ENCODE assay signal across 28 cellular contexts in the genomic region with DNA sequence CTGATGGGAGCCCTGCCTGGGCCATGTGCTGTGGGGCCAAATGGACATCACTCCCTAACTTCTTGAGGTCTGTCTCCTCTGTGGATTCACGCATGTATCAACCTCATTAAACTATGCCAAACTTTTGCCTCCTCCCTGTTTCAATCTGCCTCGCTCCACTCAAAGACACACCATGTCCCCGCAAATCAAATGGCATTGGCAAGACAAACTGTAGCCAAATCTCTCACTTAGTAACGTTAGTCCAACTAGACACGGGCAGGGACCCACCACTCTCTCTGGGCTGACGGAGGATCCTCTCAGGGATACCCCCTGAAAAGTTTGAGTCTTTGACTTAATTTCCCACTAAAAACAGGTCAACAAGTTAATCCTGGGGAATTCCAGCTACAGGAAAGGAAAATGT. TPM values are rescaled to one million over a fixed set of nuclear protein-coding genes. Genes with fewer than 3 reads are reported as not detected.
DNase-seq lines count a peak whose midpoint lies in the region; ATAC-seq lines count a peak whose summit lies in the region.
"Had no signal": no experiment of that assay in that cellular context is flagged by ENCODE, and none has a peak within 500 bp of the region (broad histone marks: within the 10 kb centered on the region; RNA-seq: fewer than 3 reads in every experiment).

No MANE protein-coding gene starts in this region.

- DNase-seq in activated naive CD4-positive, alpha-beta T cell treated with Interleukin-2 at 50 U/mL for 16 hours: no peak
- DNase-seq in T-helper 17 cell: no peak
- DNase-seq in activated naive CD8-positive, alpha-beta T cell treated with anti-CD3 and anti-CD28 coated beads, Interleukin-2, amount 10 ng/mL, durations not matched to agents 7 days and 5 days: no peak
- no peak for DNase-seq in NCI-H446 treated with DMSO at 0.1 percent for 48 hours (lab: John Stamatoyannopoulos, UW)
- DNase-seq in AG08396 (ENCODE audit: low spot score): no peak
- DNase-seq in medulla oblongata (ENCODE audit: extremely low spot score): no peak
- DNase-seq: activated CD4-positive, alpha-beta T cell treated with anti-CD3 and anti-CD28 coated beads for 1 hour; amygdala; CD8-positive, alpha-beta memory T cell; DMS53; GDM1; KG1; kidney; lower lobe of right lung; NCI-H187; NCI-H82; occipital lobe; PC-3; Right ventricle myocardium superior; tibial artery had no signal

- peaks cover 10% of the 10 kb centered on the region for H3K36me3 Mint-ChIP-seq in activated naive CD4-positive, alpha-beta T cell treated with anti-CD3 and anti-CD28 coated beads, Interleukin-2, amount 50 U/mL, for 24 hours
- peaks cover 9% of the 10 kb centered on the region for H3K36me3 Mint-ChIP-seq in T-helper 17 cell (ENCODE audit: low read depth)
- peaks cover 13% of the 10 kb centered on the region for H3K36me3 Mint-ChIP-seq in activated naive CD8-positive, alpha-beta T cell treated with anti-CD3 and anti-CD28 coated beads, Interleukin-2, amount 10 ng/mL, durations not matched to agents 7 days and 5 days
- peaks cover 43% of the 10 kb centered on the region for H3K36me3 Mint-ChIP-seq in stimulated activated memory B cell treated with anti-CD40 and anti-IgM and Interleukin-4, amounts not matched to agents 10 μg/mL and 1 μg/mL and 100 μg/mL, for 72 hours

- H3K9me3 Mint-ChIP-seq in activated naive CD4-positive, alpha-beta T cell treated with anti-CD3 and anti-CD28 coated beads, Interleukin-2, amount 50 U/mL, for 24 hours: no peaks in the 10 kb centered on the region
- no peaks in the 10 kb centered on the region for H3K9me3 Mint-ChIP-seq in activated naive CD8-positive, alpha-beta T cell treated with anti-CD3 and anti-CD28 coated beads, Interleukin-2, amount 10 ng/mL, durations not matched to agents 7 days and 5 days
- no peaks in the 10 kb centered on the region for H3K9me3 Mint-ChIP-seq in stimulated activated memory B cell treated with anti-CD40 and anti-IgM and Interleukin-4, amounts not matched to agents 10 μg/mL and 1 μg/mL and 100 μg/mL, for 72 hours
- H3K9me3 Mint-ChIP-seq: CD8-positive, alpha-beta memory T cell; dendritic cell treated with granulocyte-macrophage colony-stimulating factor and Interleukin-4, amounts not matched to agents 40 ng/mL and 50 ng/mL, for 4 days had no signal

- peaks cover 50% of the 10 kb centered on the region for H3K4me1 Mint-ChIP-seq in activated naive CD4-positive, alpha-beta T cell treated with anti-CD3 and anti-CD28 coated beads, Interleukin-2, amount 50 U/mL, for 24 hours
- H3K4me1 Mint-ChIP-seq in T-helper 17 cell: peaks cover 23% of the 10 kb centered on the region
- peaks cover 33% of the 10 kb centered on the region for H3K4me1 Mint-ChIP-seq in activated naive CD8-positive, alpha-beta T cell treated with anti-CD3 and anti-CD28 coated beads, Interleukin-2, amount 10 ng/mL, durations not matched to agents 7 days and 5 days
- peaks cover 44% of the 10 kb centered on the region for H3K4me1 Mint-ChIP-seq in stimulated activated memory B cell treated with anti-CD40 and anti-IgM and Interleukin-4, amounts not matched to agents 10 μg/mL and 1 μg/mL and 100 μg/mL, for 72 hours

- ATAC-seq in T-helper 17 cell: no peak
- no peak for ATAC-seq in activated naive CD8-positive, alpha-beta T cell treated with anti-CD3 and anti-CD28 coated beads, Interleukin-2, amount 10 ng/mL, durations not matched to agents 7 days and 5 days (ENCODE audit: low read depth)
- no peak for ATAC-seq in stimulated activated memory B cell treated with anti-CD40 and anti-IgM and Interleukin-4, amounts not matched to agents 10 μg/mL and 1 μg/mL and 100 μg/mL, for 72 hours
- ATAC-seq: HCT116, lower lobe of right lung, PC-3 had no signal

- H3K27me3 Mint-ChIP-seq in activated naive CD4-positive, alpha-beta T cell treated with anti-CD3 and anti-CD28 coated beads, Interleukin-2, amount 50 U/mL, for 24 hours: no peaks in the 10 kb centered on the region
- H3K27me3 Mint-ChIP-seq in T-helper 17 cell: no peaks in the 10 kb centered on the region
- H3K27me3 Mint-ChIP-seq in activated naive CD8-positive, alpha-beta T cell treated with anti-CD3 and anti-CD28 coated beads, Interleukin-2, amount 10 ng/mL, durations not matched to agents 7 days and 5 days: no peaks in the 10 kb centered on the region
- H3K27me3 Mint-ChIP-seq in stimulated activated memory B cell treated with anti-CD40 and anti-IgM and Interleukin-4, amounts not matched to agents 10 μg/mL and 1 μg/mL and 100 μg/mL, for 72 hours: no peaks in the 10 kb centered on the region
- H3K27me3 Mint-ChIP-seq: CD8-positive, alpha-beta memory T cell; dendritic cell treated with granulocyte-macrophage colony-stimulating factor and Interleukin-4, amounts not matched to agents 40 ng/mL and 50 ng/mL, for 4 days had no signal

- H3K4me3 Mint-ChIP-seq in activated naive CD4-positive, alpha-beta T cell treated with anti-CD3 and anti-CD28 coated beads, Interleukin-2, amount 50 U/mL, for 24 hours: peak overlapping the region; percentile 51
- H3K4me3 Mint-ChIP-seq in T-helper 17 cell: no peak overlapping the region
- H3K4me3 Mint-ChIP-seq in activated naive CD8-positive, alpha-beta T cell treated with anti-CD3 and anti-CD28 coated beads, Interleukin-2, amount 10 ng/mL, durations not matched to agents 7 days and 5 days: peak overlapping the region; percentile 5
- no peak overlapping the region for H3K4me3 Mint-ChIP-seq in stimulated activated memory B cell treated with anti-CD40 and anti-IgM and Interleukin-4, amounts not matched to agents 10 μg/mL and 1 μg/mL and 100 μg/mL, for 72 hours
- H3K4me3 Mint-ChIP-seq: dendritic cell treated with granulocyte-macrophage colony-stimulating factor and Interleukin-4, amounts not matched to agents 40 ng/mL and 50 ng/mL, for 4 days had no signal

- POLR2A ChIA-PET in activated naive CD8-positive, alpha-beta T cell treated with anti-CD3 and anti-CD28 coated beads, Interleukin-2, amount 10 ng/mL, durations not matched to agents 7 days and 5 days (lab: Charles Lee): interaction anchor here (1.5 kb wide), 1 partner anchor 80 kb away, joined by 3 read pairs; a partner anchor contains a TSS

- no peaks in the 10 kb centered on the region for H3K9me3 ChIP-seq in T-helper 17 cell (ENCODE audit: control insufficient read depth, low read length, poor library complexity, severe bottlenecking)
- H3K9me3 ChIP-seq: lower lobe of right lung, tibial artery had no signal

- peak overlapping the region; percentile 38 for H3K27ac Mint-ChIP-seq in activated naive CD4-positive, alpha-beta T cell treated with anti-CD3 and anti-CD28 coated beads, Interleukin-2, amount 50 U/mL, for 24 hours
- peak overlapping the region; percentile 83 for H3K27ac Mint-ChIP-seq in T-helper 17 cell
- H3K27ac Mint-ChIP-seq in activated naive CD8-positive, alpha-beta T cell treated with anti-CD3 and anti-CD28 coated beads, Interleukin-2, amount 10 ng/mL, durations not matched to agents 7 days and 5 days: peak overlapping the region; percentile 71
- H3K27ac Mint-ChIP-seq in stimulated activated memory B cell treated with anti-CD40 and anti-IgM and Interleukin-4, amounts not matched to agents 10 μg/mL and 1 μg/mL and 100 μg/mL, for 72 hours: peak overlapping the region; percentile 46
- H3K27ac Mint-ChIP-seq: dendritic cell treated with granulocyte-macrophage colony-stimulating factor and Interleukin-4, amounts not matched to agents 40 ng/mL and 50 ng/mL, for 4 days had no signal

RNA-seq across cellular contexts. Expression of a gene that starts 8.0 kb away (rescaled TPM):
- 10 to 100 TPM in 1 of 2 donors, 1 to 10 TPM in 1; 7.0 to 10.8 TPM for total RNA-seq in T-helper 17 cell
- 10 to 100 TPM; 11.3 TPM for total RNA-seq in activated naive CD8-positive, alpha-beta T cell treated with anti-CD3 and anti-CD28 coated beads, Interleukin-2, amount 10 ng/mL, durations not matched to agents 7 days and 5 days

RNA-seq across cellular contexts. Expression of a gene that starts 18.0 kb away (rescaled TPM):
- total RNA-seq in T-helper 17 cell: not detected
- under 1 TPM; 0.34 to 0.53 TPM for total RNA-seq in activated naive CD8-positive, alpha-beta T cell treated with anti-CD3 and anti-CD28 coated beads, Interleukin-2, amount 10 ng/mL, durations not matched to agents 7 days and 5 days
- total RNA-seq: CD8-positive, alpha-beta memory T cell; glomerular endothelial cell; HT-29; kidney; lower lobe of right lung; PC-3; Right ventricle myocardium superior; skeletal muscle tissue had no signal

RNA-seq across cellular contexts. Expression of a gene that starts 40.9 kb away (rescaled TPM):
- under 1 TPM; 0.40 to 0.81 TPM for total RNA-seq in T-helper 17 cell
- under 1 TPM; 0.62 to 0.69 TPM for total RNA-seq in activated naive CD8-positive, alpha-beta T cell treated with anti-CD3 and anti-CD28 coated beads, Interleukin-2, amount 10 ng/mL, durations not matched to agents 7 days and 5 days
- total RNA-seq: glomerular endothelial cell, HT-29 had no signal

RNA-seq across cellular contexts. Expression of a gene that starts 51.6 kb away (rescaled TPM):
- under 1 TPM in 1 of 2 donors, not detected in 1; 0.70 TPM for total RNA-seq in T-helper 17 cell
- 1 to 10 TPM; 1.2 to 2.1 TPM for total RNA-seq in activated naive CD8-positive, alpha-beta T cell treated with anti-CD3 and anti-CD28 coated beads, Interleukin-2, amount 10 ng/mL, durations not matched to agents 7 days and 5 days
- total RNA-seq: cardiac muscle cell, glomerular endothelial cell, occipital lobe, PC-3, skeletal muscle tissue had no signal

Comparison
In these comparisons a context has a peak if more than half of its experiments do, and no peak if none do; other contexts are left out.
1. H3K4me3 Mint-ChIP-seq: peak in activated naive CD4-positive, alpha-beta T cell treated with anti-CD3 and anti-CD28 coated beads, Interleukin-2, amount 50 U/mL, for 24 hours (single experiment) and activated naive CD8-positive, alpha-beta T cell treated with anti-CD3 and anti-CD28 coated beads, Interleukin-2, amount 10 ng/mL, durations not matched to agents 7 days and 5 days (single experiment); none in T-helper 17 cell (single experiment) and stimulated activated memory B cell treated with anti-CD40 and anti-IgM and Interleukin-4, amounts not matched to agents 10 μg/mL and 1 μg/mL and 100 μg/mL, for 72 hours (single experiment).
2. Peak in every context shown above with its lines, with median percentiles within 50 percentile points of each other: H3K27ac Mint-ChIP-seq.